In genomic region chr21:37475186-37475868, GRCh38 we compare ENCODE assay signal across 13 cellular contexts.
A peak's percentile ranks its signal among the peaks of the same experiment; 100 is the strongest.
DNase-seq lines count a peak whose midpoint lies in the region; ATAC-seq lines count a peak whose summit lies in the region.
"Had no signal": no experiment of that assay in that cellular context is flagged by ENCODE, and none has a peak within 500 bp of the region (broad histone marks: within the 10 kb centered on the region; RNA-seq: fewer than 3 reads in every experiment).

No MANE protein-coding gene starts in this region.

- no peaks in the 10 kb centered on the region for H3K27me3 Mint-ChIP-seq in activated CD4-positive, alpha-beta T cell treated with anti-CD3 and anti-CD28 coated beads, Interleukin-2, amount 10 ng/mL, durations not matched to agents 7 days and 5 days
- H3K27me3 Mint-ChIP-seq in dendritic cell treated with granulocyte-macrophage colony-stimulating factor and Interleukin-4, amounts not matched to agents 40 ng/mL and 50 ng/mL, for 4 days, result no peaks in the 10 kb centered on the region

- no peaks in the 10 kb centered on the region for H3K9me3 ChIP-seq in trophoblast cell (ENCODE audit: insufficient read depth, low read depth, low read length)

- no peaks in the 10 kb centered on the region for H3K27me3 ChIP-seq in trophoblast cell (ENCODE audit: insufficient read depth, low read length)

- H3K9me3 Mint-ChIP-seq in activated CD4-positive, alpha-beta T cell treated with anti-CD3 and anti-CD28 coated beads, Interleukin-2, amount 10 ng/mL, durations not matched to agents 7 days and 5 days, result no peaks in the 10 kb centered on the region
- no peaks in the 10 kb centered on the region for H3K9me3 Mint-ChIP-seq in dendritic cell treated with granulocyte-macrophage colony-stimulating factor and Interleukin-4, amounts not matched to agents 40 ng/mL and 50 ng/mL, for 4 days

- CTCF ChIA-PET in activated CD4-positive, alpha-beta T cell treated with anti-CD3 and anti-CD28 coated beads, Interleukin-2, amount 10 ng/mL, durations not matched to agents 7 days and 5 days (lab: Charles Lee), result no interaction called here

- peaks cover 23% of the 10 kb centered on the region for H3K36me3 Mint-ChIP-seq in activated CD4-positive, alpha-beta T cell treated with anti-CD3 and anti-CD28 coated beads, Interleukin-2, amount 10 ng/mL, durations not matched to agents 7 days and 5 days (ENCODE audit: low read depth)
- H3K36me3 Mint-ChIP-seq in dendritic cell treated with granulocyte-macrophage colony-stimulating factor and Interleukin-4, amounts not matched to agents 40 ng/mL and 50 ng/mL, for 4 days (ENCODE audit: low read depth), result peaks cover 46% of the 10 kb centered on the region

- H2BK5ac ChIP-seq in trophoblast cell (ENCODE audit: low read depth, low read length, poor library complexity), result no peak overlapping the region

- no peaks in the 10 kb centered on the region for H3K4me1 ChIP-seq in trophoblast cell (ENCODE audit: control insufficient read depth in 1 of 2, insufficient read depth in 2 of 2, low read length in 2 of 2)

- H2AK5ac ChIP-seq in trophoblast cell (ENCODE audit: low read length), result no peak overlapping the region

- H2BK12ac ChIP-seq in trophoblast cell (ENCODE audit: low read length), result no peak overlapping the region

- H3K4me3 Mint-ChIP-seq in activated CD4-positive, alpha-beta T cell treated with anti-CD3 and anti-CD28 coated beads, Interleukin-2, amount 10 ng/mL, durations not matched to agents 7 days and 5 days, result no peak overlapping the region
- H3K4me3 Mint-ChIP-seq in dendritic cell treated with granulocyte-macrophage colony-stimulating factor and Interleukin-4, amounts not matched to agents 40 ng/mL and 50 ng/mL, for 4 days, result no peak overlapping the region

- ATAC-seq in HG02763 (IDR thresholded peaks at IDR 0.05; ENCODE audit: unreplicated experiment), result no peak
- no peak for ATAC-seq in GM19328 (IDR thresholded peaks at IDR 0.05; ENCODE audit: unreplicated experiment)

- POLR2A ChIA-PET in activated CD4-positive, alpha-beta T cell treated with anti-CD3 and anti-CD28 coated beads, Interleukin-2, amount 10 ng/mL, durations not matched to agents 7 days and 5 days (lab: Charles Lee), result no interaction called here

- no peak overlapping the region for H3K14ac ChIP-seq in trophoblast cell (ENCODE audit: low read length)

- H3K4me1 Mint-ChIP-seq in activated CD4-positive, alpha-beta T cell treated with anti-CD3 and anti-CD28 coated beads, Interleukin-2, amount 10 ng/mL, durations not matched to agents 7 days and 5 days, result peaks cover 31% of the 10 kb centered on the region
- H3K4me1 Mint-ChIP-seq in dendritic cell treated with granulocyte-macrophage colony-stimulating factor and Interleukin-4, amounts not matched to agents 40 ng/mL and 50 ng/mL, for 4 days (ENCODE audit: low read depth), result peaks cover 37% of the 10 kb centered on the region

- H3K79me2 ChIP-seq in trophoblast cell (ENCODE audit: control insufficient read depth, insufficient read depth, low read length, poor library complexity), result peaks cover 7% of the 10 kb centered on the region

- H3K18ac ChIP-seq in trophoblast cell (ENCODE audit: low read length), result no peak overlapping the region

- H4K91ac ChIP-seq in trophoblast cell (ENCODE audit: low read depth, low read length), result no peak overlapping the region

- no peak overlapping the region for H3K23ac ChIP-seq in trophoblast cell (ENCODE audit: low read length)

- H3K27ac Mint-ChIP-seq in activated CD4-positive, alpha-beta T cell treated with anti-CD3 and anti-CD28 coated beads, Interleukin-2, amount 10 ng/mL, durations not matched to agents 7 days and 5 days, result peak overlapping the region; percentile 10
- peak overlapping the region; percentile 34 for H3K27ac Mint-ChIP-seq in dendritic cell treated with granulocyte-macrophage colony-stimulating factor and Interleukin-4, amounts not matched to agents 40 ng/mL and 50 ng/mL, for 4 days

- no peak overlapping the region for H3K4me3 ChIP-seq in trophoblast cell (ENCODE audit: low read depth, low read length)

- H4K8ac ChIP-seq in trophoblast cell (ENCODE audit: low read depth, low read length), result no peak overlapping the region

- no peaks in the 10 kb centered on the region for H3K79me1 ChIP-seq in trophoblast cell (ENCODE audit: low read length)

- H3K9ac ChIP-seq in trophoblast cell (ENCODE audit: low read length), result no peak overlapping the region

- H2BK120ac ChIP-seq in trophoblast cell (ENCODE audit: insufficient read depth, low read length, poor library complexity), result no peak overlapping the region

- H3K4me2 ChIP-seq in trophoblast cell (ENCODE audit: low read length), result no peak overlapping the region

- no peak overlapping the region for H2AFZ ChIP-seq in trophoblast cell (ENCODE audit: insufficient read depth, low read length, poor library complexity)

- peaks cover 0 to 2% of the 10 kb centered on the region in 2 experiments for H3K36me3 ChIP-seq in trophoblast cell (ENCODE audit: control insufficient read depth in 1 of 2, insufficient read depth in 2 of 2, low read length in 2 of 2)

- no peak overlapping the region for H4K12ac ChIP-seq in trophoblast cell (ENCODE audit: low read depth, low read length)

- no peak overlapping the region for H3K27ac ChIP-seq in trophoblast cell (ENCODE audit: low read depth, low read length)

- H3K4ac ChIP-seq in trophoblast cell (ENCODE audit: low read depth, low read length), result peak overlapping the region; percentile 46

- DNase-seq in activated CD4-positive, alpha-beta T cell treated with anti-CD3 and anti-CD28 coated beads, Interleukin-2, amount 10 ng/mL, durations not matched to agents 7 days and 5 days, result no peak
- no peak for DNase-seq in activated CD4-positive, alpha-beta T cell treated with anti-CD3 and anti-CD28 coated beads, Interleukin-2, amount 50 U/mL, for 48 hours
- DNase-seq in RPMI8226, result peak; percentile 7
- no peak for DNase-seq in trophoblast cell
- DNase-seq in NCI-H1694 treated with DMSO at 0.1 percent for 48 hours (lab: John Stamatoyannopoulos, UW), result no peak
- DNase-seq: ACHN, foreskin fibroblast, KBM-7, kidney, occipital lobe had no signal

- intact Hi-C loops in dendritic cell treated with granulocyte-macrophage colony-stimulating factor and Interleukin-4, amounts not matched to agents 40 ng/mL and 50 ng/mL, for 4 days (cut with micrococcal nuclease), result no loop called here
